Comparison of ENCODE assay signal across 8 cellular contexts in the genomic region with DNA sequence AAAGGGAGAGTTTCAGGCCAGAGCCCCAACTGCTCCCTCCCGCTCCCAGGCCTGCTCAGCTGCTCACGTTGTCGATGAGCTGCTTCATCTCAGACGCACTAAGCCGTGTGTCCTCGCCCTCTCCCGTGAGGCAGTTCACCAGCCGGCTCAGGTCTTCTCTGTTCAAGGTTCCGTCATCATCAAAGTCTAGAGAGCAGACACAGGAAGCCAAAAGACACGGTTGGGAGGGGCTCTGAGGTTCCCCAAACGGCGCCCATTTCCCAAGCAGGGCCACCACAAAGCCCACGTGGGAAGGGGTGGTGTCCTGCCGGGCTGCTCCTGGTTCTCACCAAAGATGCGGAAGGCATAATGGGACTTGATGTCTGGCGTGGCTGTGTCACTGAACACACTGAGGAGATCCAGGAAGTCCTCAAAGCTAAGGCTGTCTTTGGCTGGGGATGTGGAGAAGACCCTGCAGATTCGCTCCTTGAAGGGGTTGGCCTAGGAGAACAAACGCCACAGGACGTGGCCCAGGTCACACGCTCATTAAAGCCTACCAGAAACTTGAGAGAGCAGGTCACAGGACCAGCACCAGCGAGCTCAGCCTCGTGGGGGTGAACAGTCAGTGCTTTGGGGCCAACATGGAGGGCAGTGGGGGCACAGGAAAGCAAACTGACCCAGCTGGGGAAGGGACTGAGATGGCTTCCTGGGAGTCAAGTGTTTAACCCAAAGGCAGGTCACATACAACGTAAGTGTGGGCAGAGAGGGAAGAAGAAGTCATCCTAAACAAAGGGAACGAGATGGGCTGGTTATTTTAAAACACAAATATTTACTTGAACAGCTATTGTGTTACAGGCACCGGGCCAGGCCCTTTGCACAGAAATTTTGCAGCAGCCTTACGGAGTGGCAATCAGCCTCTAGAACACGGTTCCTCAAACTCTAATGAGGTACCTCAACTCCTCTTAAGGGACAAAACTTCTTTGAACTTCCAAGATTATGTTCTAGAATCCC. TPM values are rescaled to one million over a fixed set of nuclear protein-coding genes. Genes with fewer than 3 reads are reported as not detected.
DNase-seq lines count a peak whose midpoint lies in the region; ATAC-seq and TF ChIP-seq lines count a peak whose summit lies in the region.

No MANE protein-coding gene starts in this region.

- H3K4me3 Mint-ChIP-seq in CD8-positive, alpha-beta T cell: peak overlapping the region; percentile 94
- peak overlapping the region; percentile 99 for H3K4me3 Mint-ChIP-seq in activated naive CD8-positive, alpha-beta T cell
- H3K4me3 Mint-ChIP-seq in osteocyte (ENCODE audit: unreplicated experiment): peak overlapping the region; percentile 4

- peak overlapping the region; percentile 98 for H3K27ac Mint-ChIP-seq in CD8-positive, alpha-beta T cell
- H3K27ac Mint-ChIP-seq in activated naive CD8-positive, alpha-beta T cell: peak overlapping the region; percentile 95
- no peak overlapping the region for H3K27ac Mint-ChIP-seq in osteocyte (ENCODE audit: unreplicated experiment)

- TF ChIP-seq CTCF in CD8-positive, alpha-beta T cell (IDR thresholded peaks at IDR 0.05): no peak
- TF ChIP-seq CTCF in osteocyte (IDR thresholded peaks at IDR 0.05): no peak
- TF ChIP-seq CTCF in upper lobe of left lung (IDR thresholded peaks at IDR 0.05): no peak

- H3K4me3 ChIP-seq in CD8-positive, alpha-beta T cell (ENCODE audit: low read depth, low read length): peak overlapping the region; percentile 43
- peak overlapping the region in 1 of 4 donors; percentile 78 for H3K4me3 ChIP-seq in upper lobe of left lung

- peak; percentile 63 for ATAC-seq in CD8-positive, alpha-beta T cell
- no peak for ATAC-seq in upper lobe of left lung (ENCODE audit: low FRiP score in 2 of 2)
- no peak for ATAC-seq in GM18868 (IDR thresholded peaks at IDR 0.05; ENCODE audit: unreplicated experiment)
- ATAC-seq in HG03457 (IDR thresholded peaks at IDR 0.05; ENCODE audit: unreplicated experiment): no peak
- no peak for ATAC-seq in HG02885 (IDR thresholded peaks at IDR 0.05; ENCODE audit: poor library complexity, unreplicated experiment)

- DNase-seq in CD8-positive, alpha-beta T cell: peak; percentile 69 to 91 (median 82)
- DNase-seq in SIG-M5 treated with dmso at 0.1 percent for 504 hours (lab: John Stamatoyannopoulos, UW; ENCODE audit: unreplicated experiment): peak; percentile 67
- no peak for DNase-seq in osteocyte (ENCODE audit: extremely low spot score, unreplicated experiment)
- DNase-seq in upper lobe of left lung: peak in 1 of 2 donors; percentile 80

- intact Hi-C loops in CD8-positive, alpha-beta T cell (cut with DNase I, micrococcal nuclease): loop anchor here (1.0 to 10.0 kb wide), 7 partner anchors 12 to 337 kb away; partner anchors contain the start of genes IQGAP1 (in 2 of the 2), AP3S2 (in 1 of the 2), SEMA4B (in 1 of the 2) and ZNF774 (in 1 of the 2)

- 57 to 58% methylated on average over 16 to 27 of the region's 27 CpGs for WGBS in upper lobe of left lung, 2 donors

- CTCF ChIA-PET in CD8-positive, alpha-beta T cell (lab: Charles Lee): interaction anchor here (0.8 to 1.7 kb wide), 11 partner anchors 10 to 703 kb away, joined by 3 to 8 read pairs (median 4); partner anchors contain the start of genes NGRN and SEMA4B

- H3K4me1 Mint-ChIP-seq in CD8-positive, alpha-beta T cell (ENCODE audit: low read depth): peaks cover 56% of the 10 kb centered on the region
- H3K4me1 Mint-ChIP-seq in activated naive CD8-positive, alpha-beta T cell (ENCODE audit: low read depth): peaks cover 47% of the 10 kb centered on the region
- peaks cover 17% of the 10 kb centered on the region for H3K4me1 Mint-ChIP-seq in osteocyte (ENCODE audit: unreplicated experiment)

- no peaks in the 10 kb centered on the region for H3K27me3 Mint-ChIP-seq in CD8-positive, alpha-beta T cell (ENCODE audit: low read depth)
- H3K27me3 Mint-ChIP-seq in activated naive CD8-positive, alpha-beta T cell: no peaks in the 10 kb centered on the region
- H3K27me3 Mint-ChIP-seq in osteocyte (ENCODE audit: unreplicated experiment): no peaks in the 10 kb centered on the region

- H3K9me3 ChIP-seq in CD8-positive, alpha-beta T cell (ENCODE audit: low read length): no peaks in the 10 kb centered on the region
- H3K9me3 ChIP-seq in upper lobe of left lung: no peaks in the 10 kb centered on the region

- peaks cover 47% of the 10 kb centered on the region for H3K4me1 ChIP-seq in CD8-positive, alpha-beta T cell (ENCODE audit: insufficient read depth, low read length)
- H3K4me1 ChIP-seq in upper lobe of left lung: peaks cover 28 to 46% (median 42%) of the 10 kb centered on the region in 4 donors

- peak in 2 of 4 donors; percentile 17 to 52 for TF ChIP-seq POLR2A in upper lobe of left lung (IDR thresholded peaks at IDR 0.05)

- peak overlapping the region; percentile 86 for H3K27ac ChIP-seq in CD8-positive, alpha-beta T cell (ENCODE audit: low read depth, low read length)
- peak overlapping the region; percentile 42 to 97 (median 86) for H3K27ac ChIP-seq in upper lobe of left lung

- POLR2A ChIA-PET in CD8-positive, alpha-beta T cell (lab: Charles Lee): interaction anchor here (0.8 to 4.6 kb wide), 8 partner anchors 14 to 337 kb away, joined by 3 to 56 read pairs (median 3); partner anchors contain the start of genes AP3S2, NGRN, SEMA4B and TTLL13

- H3K36me3 ChIP-seq in CD8-positive, alpha-beta T cell (ENCODE audit: insufficient read depth, low read length): peaks cover 28% of the 10 kb centered on the region
- peaks cover 14 to 55% (median 41%) of the 10 kb centered on the region in 4 donors for H3K36me3 ChIP-seq in upper lobe of left lung

- no peaks in the 10 kb centered on the region for H3K9me3 Mint-ChIP-seq in CD8-positive, alpha-beta T cell
- H3K9me3 Mint-ChIP-seq in activated naive CD8-positive, alpha-beta T cell (ENCODE audit: low read depth): no peaks in the 10 kb centered on the region
- no peaks in the 10 kb centered on the region for H3K9me3 Mint-ChIP-seq in osteocyte (ENCODE audit: unreplicated experiment)

- no peaks in the 10 kb centered on the region for H3K27me3 ChIP-seq in CD8-positive, alpha-beta T cell (ENCODE audit: insufficient read depth, low read length)
- no peaks in the 10 kb centered on the region for H3K27me3 ChIP-seq in upper lobe of left lung

- TF ChIP-seq EP300 in upper lobe of left lung (IDR thresholded peaks at IDR 0.05): no peak

- H3K36me3 Mint-ChIP-seq in CD8-positive, alpha-beta T cell: peaks cover 41% of the 10 kb centered on the region
- H3K36me3 Mint-ChIP-seq in activated naive CD8-positive, alpha-beta T cell: peaks cover 11% of the 10 kb centered on the region
- peaks cover 20% of the 10 kb centered on the region for H3K36me3 Mint-ChIP-seq in osteocyte (ENCODE audit: unreplicated experiment)

RNA-seq across cellular contexts. Expression of gene CIB1, which starts 2.4 kb away (rescaled TPM):
- total RNA-seq in CD8-positive, alpha-beta T cell: 100 to 1,000 TPM; 251 to 268 TPM
- 33.8 and 35.9 TPM in 2 replicates for total RNA-seq in osteocyte
- 10 to 100 TPM; 40.9 to 89.6 (median 75.5) TPM for total RNA-seq in upper lobe of left lung

RNA-seq across cellular contexts. Expression of gene GDPGP1, which starts 2.7 kb away (rescaled TPM):
- 1 to 10 TPM; 4.4 to 7.1 TPM for total RNA-seq in CD8-positive, alpha-beta T cell
- total RNA-seq in osteocyte (5.6 and 6.6 TPM in 2 replicates), upper lobe of left lung (10 to 100 TPM in 3 of 6 donors, 1 to 10 TPM in 3; 7.2 to 27.2 (median 10.3) TPM)

RNA-seq across cellular contexts. Expression of gene TTLL13, which starts 18.0 kb away (rescaled TPM):
- total RNA-seq in CD8-positive, alpha-beta T cell: 1 to 10 TPM in 1 of 2 experiments, under 1 TPM in 1; 0.28 to 1.1 TPM
- total RNA-seq in osteocyte (not detected in 2 replicates), upper lobe of left lung (under 1 TPM in 3 of 6 donors, not detected in 3; 0.39 to 0.89 (median 0.49) TPM)

RNA-seq across cellular contexts. Expression of gene SEMA4B, which starts 30.2 kb away (rescaled TPM):
- total RNA-seq in CD8-positive, alpha-beta T cell: 10 to 100 TPM in 1 of 2 experiments, 1 to 10 TPM in 1; 7.5 to 12.3 TPM
- 23.3 and 26.0 TPM in 2 replicates for total RNA-seq in osteocyte
- 10 to 100 TPM; 47.6 to 81.3 (median 55.9) TPM for total RNA-seq in upper lobe of left lung

RNA-seq across cellular contexts. Expression of gene NGRN, which starts 34.1 kb away (rescaled TPM):
- total RNA-seq in CD8-positive, alpha-beta T cell: 10 to 100 TPM; 57.8 to 62.0 TPM
- total RNA-seq in osteocyte: 92.3 and 94.8 TPM in 2 replicates
- 10 to 100 TPM; 35.6 to 74.2 (median 62.6) TPM for total RNA-seq in upper lobe of left lung

Comparison
In these comparisons a context has a peak if more than half of its experiments do, and no peak if none do; other contexts are left out.
1. H3K4me3 Mint-ChIP-seq: peak in every context shown above with its lines; median percentile 99 in activated naive CD8-positive, alpha-beta T cell; 94 in CD8-positive, alpha-beta T cell; 4 in osteocyte.